13 cellular contexts compared by ENCODE assay signal in genomic region chr18:79902640-79903039, GRCh38.
"Had no signal": no experiment of that assay in that cellular context is flagged by ENCODE, and none has a peak within 500 bp of the region (broad histone marks: within the 10 kb centered on the region; RNA-seq: fewer than 3 reads in every experiment).

No MANE protein-coding gene starts in this region.

- H3K27ac Mint-ChIP-seq: activated CD8-positive, alpha-beta T cell treated with anti-CD3 and anti-CD28 coated beads for 36 hours; activated naive CD8-positive, alpha-beta T cell treated with anti-CD3 and anti-CD28 coated beads, Interleukin-2, amount 50 U/mL, for 24 hours; activated T-helper 1 cell treated with anti-CD3 and anti-CD28 coated beads, Interleukin-12 subunit alpha, Interleukin-12 subunit beta, Interleukin-2, Interleukin-4 antibody, amounts not matched to agents 30 ng/mL and 10 ng/mL and 1 ng/mL, durations not matched to agents 14 hours and 24 hours and 36 hours; neural progenitor cell had no signal

- H3K4me1 ChIP-seq: ascending aorta, neural progenitor cell, stomach had no signal

- H3K4me3 ChIP-seq: ascending aorta, esophagus squamous epithelium, neural progenitor cell, stomach had no signal

- H2AFZ ChIP-seq: neural progenitor cell had no signal

- H3K4me3 Mint-ChIP-seq: activated CD8-positive, alpha-beta T cell treated with anti-CD3 and anti-CD28 coated beads for 36 hours; activated naive CD8-positive, alpha-beta T cell treated with anti-CD3 and anti-CD28 coated beads, Interleukin-2, amount 50 U/mL, for 24 hours; activated T-helper 1 cell treated with anti-CD3 and anti-CD28 coated beads, Interleukin-12 subunit alpha, Interleukin-12 subunit beta, Interleukin-2, Interleukin-4 antibody, amounts not matched to agents 30 ng/mL and 10 ng/mL and 1 ng/mL, durations not matched to agents 14 hours and 24 hours and 36 hours; neural progenitor cell had no signal

- H3K27me3 ChIP-seq: ascending aorta, esophagus squamous epithelium, neural progenitor cell, stomach had no signal

- H3K27ac ChIP-seq: ascending aorta, esophagus squamous epithelium, neural progenitor cell, stomach had no signal

- DNase-seq: activated CD4-positive, CD25-positive, alpha-beta regulatory T cell treated with anti-CD3 and anti-CD28 coated beads, Interleukin-2, amount 50 U/mL, for 72 hours; activated CD8-positive, alpha-beta T cell treated with anti-CD3 and anti-CD28 coated beads for 36 hours; activated naive CD4-positive, alpha-beta T cell; activated naive CD8-positive, alpha-beta T cell treated with anti-CD3 and anti-CD28 coated beads, Interleukin-2, amount 50 U/mL, for 24 hours; esophagus squamous epithelium; foreskin fibroblast; glutamatergic neuron; mesendoderm; stimulated activated CD4-positive, alpha-beta T cell treated with anti-CD3 and anti-CD28 coated beads, Interleukin-4, amount 100 ng/mL, for 1 hour; stomach had no signal

- H3K4me1 Mint-ChIP-seq: neural progenitor cell had no signal

- H3K4me2 ChIP-seq: neural progenitor cell had no signal

- H3K9ac ChIP-seq: neural progenitor cell had no signal

- H3K36me3 ChIP-seq: neural progenitor cell had no signal

- ATAC-seq: activated CD8-positive, alpha-beta T cell treated with anti-CD3 and anti-CD28 coated beads for 36 hours; activated naive CD8-positive, alpha-beta T cell treated with anti-CD3 and anti-CD28 coated beads, Interleukin-2, amount 50 U/mL, for 24 hours had no signal
